ENCODE assay signal across 8 cellular contexts in genomic region chr4:84503495-84504437, GRCh38. TPM values are rescaled to one million over a fixed set of nuclear protein-coding genes. Genes with fewer than 3 reads are reported as not detected.
DNase-seq lines count a peak whose midpoint lies in the region; ATAC-seq and TF ChIP-seq lines count a peak whose summit lies in the region.

No MANE protein-coding gene starts in this region.

- POLR2A ChIA-PET in activated naive CD8-positive, alpha-beta T cell treated with anti-CD3 and anti-CD28 coated beads, Interleukin-2, amount 10 ng/mL, durations not matched to agents 7 days and 5 days (lab: Charles Lee): no interaction called here

- no peak overlapping the region for H3K4me3 Mint-ChIP-seq in activated naive CD8-positive, alpha-beta T cell treated with anti-CD3 and anti-CD28 coated beads, Interleukin-2, amount 10 ng/mL, durations not matched to agents 7 days and 5 days
- no peak overlapping the region for H3K4me3 Mint-ChIP-seq in stimulated activated naive B cell treated with anti-CD40 and anti-IgM and Interleukin-4, amounts not matched to agents 10 μg/mL and 1 μg/mL and 100 μg/mL, for 72 hours

- peaks cover 50 to 57% of the 10 kb centered on the region in 2 donors for H3K27me3 ChIP-seq in right atrium auricular region

- H3K4me1 Mint-ChIP-seq in activated naive CD8-positive, alpha-beta T cell treated with anti-CD3 and anti-CD28 coated beads, Interleukin-2, amount 10 ng/mL, durations not matched to agents 7 days and 5 days: peaks cover 8% of the 10 kb centered on the region
- H3K4me1 Mint-ChIP-seq in stimulated activated naive B cell treated with anti-CD40 and anti-IgM and Interleukin-4, amounts not matched to agents 10 μg/mL and 1 μg/mL and 100 μg/mL, for 72 hours: peaks cover 5 to 19% of the 10 kb centered on the region in 2 donors

- no peaks in the 10 kb centered on the region for H3K9me3 ChIP-seq in right atrium auricular region

- H3K36me3 Mint-ChIP-seq in activated naive CD8-positive, alpha-beta T cell treated with anti-CD3 and anti-CD28 coated beads, Interleukin-2, amount 10 ng/mL, durations not matched to agents 7 days and 5 days: peaks cover 2% of the 10 kb centered on the region
- H3K36me3 Mint-ChIP-seq in stimulated activated naive B cell treated with anti-CD40 and anti-IgM and Interleukin-4, amounts not matched to agents 10 μg/mL and 1 μg/mL and 100 μg/mL, for 72 hours: peaks cover 0 to 9% of the 10 kb centered on the region in 2 donors

- H3K27ac Mint-ChIP-seq in activated naive CD8-positive, alpha-beta T cell treated with anti-CD3 and anti-CD28 coated beads, Interleukin-2, amount 10 ng/mL, durations not matched to agents 7 days and 5 days: no peak overlapping the region
- H3K27ac Mint-ChIP-seq in stimulated activated naive B cell treated with anti-CD40 and anti-IgM and Interleukin-4, amounts not matched to agents 10 μg/mL and 1 μg/mL and 100 μg/mL, for 72 hours: peak overlapping the region; percentile 94

- peaks cover 6% of the 10 kb centered on the region for H3K9me3 Mint-ChIP-seq in activated naive CD8-positive, alpha-beta T cell treated with anti-CD3 and anti-CD28 coated beads, Interleukin-2, amount 10 ng/mL, durations not matched to agents 7 days and 5 days
- H3K9me3 Mint-ChIP-seq in stimulated activated naive B cell treated with anti-CD40 and anti-IgM and Interleukin-4, amounts not matched to agents 10 μg/mL and 1 μg/mL and 100 μg/mL, for 72 hours: peaks cover 4 to 8% of the 10 kb centered on the region in 2 donors

- peaks cover 67% of the 10 kb centered on the region for H3K27me3 Mint-ChIP-seq in activated naive CD8-positive, alpha-beta T cell treated with anti-CD3 and anti-CD28 coated beads, Interleukin-2, amount 10 ng/mL, durations not matched to agents 7 days and 5 days
- H3K27me3 Mint-ChIP-seq in stimulated activated naive B cell treated with anti-CD40 and anti-IgM and Interleukin-4, amounts not matched to agents 10 μg/mL and 1 μg/mL and 100 μg/mL, for 72 hours: peaks cover 73 to 83% of the 10 kb centered on the region in 2 donors

- H3K4me1 ChIP-seq in right atrium auricular region: peaks cover 0 to 13% of the 10 kb centered on the region in 2 donors

- DNase-seq in DMS114 treated with DMSO at 0.1 percent for 48 hours (lab: John Stamatoyannopoulos, UW; ENCODE audit: unreplicated experiment) (peak; percentile 55), NCI-H226 (peak; percentile 61), right atrium auricular region (ENCODE audit: low spot score) (no peak), NCI-H146 (lab: John Stamatoyannopoulos, UW) (no peak)
- no peak for DNase-seq in activated naive CD8-positive, alpha-beta T cell treated with anti-CD3 and anti-CD28 coated beads, Interleukin-2, amount 10 ng/mL, durations not matched to agents 7 days and 5 days
- no peak for DNase-seq in stimulated activated naive B cell treated with anti-CD40 and anti-IgM and Interleukin-4, amounts not matched to agents 10 μg/mL and 1 μg/mL and 100 μg/mL, for 72 hours

- peak; percentile 45 to 69 for TF ChIP-seq CTCF in right atrium auricular region (IDR thresholded peaks at IDR 0.05)

- ATAC-seq in GM19324 (IDR thresholded peaks at IDR 0.05; ENCODE audit: low FRiP score, unreplicated experiment) (peak; percentile 85), HG03280 (IDR thresholded peaks at IDR 0.05; ENCODE audit: unreplicated experiment) (peak; percentile 78)
- peak; percentile 54 for ATAC-seq in activated naive CD8-positive, alpha-beta T cell treated with anti-CD3 and anti-CD28 coated beads, Interleukin-2, amount 10 ng/mL, durations not matched to agents 7 days and 5 days (ENCODE audit: low read depth)
- peak; percentile 65 to 79 for ATAC-seq in stimulated activated naive B cell treated with anti-CD40 and anti-IgM and Interleukin-4, amounts not matched to agents 10 μg/mL and 1 μg/mL and 100 μg/mL, for 72 hours (replicated peaks)

- no peak overlapping the region for H3K4me3 ChIP-seq in right atrium auricular region

- H3K36me3 ChIP-seq in right atrium auricular region: no peaks in the 10 kb centered on the region

- no peak overlapping the region for H3K27ac ChIP-seq in right atrium auricular region

RNA-seq across cellular contexts. Expression of gene NKX6-1, which starts 4.7 kb away (rescaled TPM):
- total RNA-seq in activated naive CD8-positive, alpha-beta T cell treated with anti-CD3 and anti-CD28 coated beads, Interleukin-2, amount 10 ng/mL, durations not matched to agents 7 days and 5 days: not detected
- not detected for total RNA-seq in right atrium auricular region

Comparison
In these comparisons a context has a peak if more than half of its experiments do, and no peak if none do; other contexts are left out.
1. DNase-seq: peak in DMS114 treated with DMSO at 0.1 percent for 48 hours (single experiment) and NCI-H226 (single experiment); none in activated naive CD8-positive, alpha-beta T cell treated with anti-CD3 and anti-CD28 coated beads, Interleukin-2, amount 10 ng/mL, durations not matched to agents 7 days and 5 days (single experiment), right atrium auricular region (single experiment), stimulated activated naive B cell treated with anti-CD40 and anti-IgM and Interleukin-4, amounts not matched to agents 10 μg/mL and 1 μg/mL and 100 μg/mL, for 72 hours (single experiment) and NCI-H146 (single experiment).
2. Peak in every context shown above with its lines, with median percentiles within 50 percentile points of each other: ATAC-seq.